In the genomic region with DNA sequence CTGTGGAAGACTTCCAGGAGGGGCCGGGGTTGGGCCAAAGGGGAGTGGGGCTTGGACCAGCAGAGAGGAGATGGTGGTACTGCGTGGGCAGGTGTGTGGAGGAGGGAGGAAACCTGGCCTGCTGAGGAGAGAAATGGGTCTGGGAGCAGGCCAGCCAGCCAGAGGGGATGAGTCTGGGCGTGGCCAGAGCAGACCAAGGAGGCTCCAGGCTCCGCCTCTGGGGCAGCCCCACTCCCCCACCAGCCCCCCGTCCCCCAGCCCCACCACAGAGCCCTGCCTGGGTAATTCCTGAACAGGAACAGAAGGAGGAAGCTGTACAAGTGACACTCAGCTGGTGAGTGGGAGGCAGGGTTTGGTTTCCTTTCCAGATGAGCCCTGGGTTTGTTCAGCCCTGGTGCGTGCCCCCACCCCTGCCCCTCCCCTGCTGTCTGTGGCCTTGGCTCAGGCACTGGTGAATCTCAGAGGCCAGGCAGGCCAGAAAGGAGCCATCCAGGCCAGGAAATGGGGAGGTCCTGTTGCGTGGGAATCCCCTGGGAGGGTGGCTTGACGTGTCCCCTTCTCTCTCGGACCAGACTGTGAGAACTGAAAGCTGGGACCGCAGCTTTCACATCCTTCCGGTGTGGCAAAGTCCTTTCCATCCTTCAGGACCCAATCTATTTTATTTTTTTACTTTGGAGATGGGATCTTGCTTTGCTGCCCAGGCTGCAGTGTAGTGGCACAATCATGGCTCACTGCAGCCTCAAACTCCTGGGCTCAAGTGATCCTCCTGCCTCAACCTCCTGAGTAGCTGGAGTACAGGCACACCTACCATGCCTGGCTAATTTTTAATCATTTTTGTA, we compare ENCODE assay signal across 8 cellular contexts. TPM values are rescaled to one million over a fixed set of nuclear protein-coding genes. Genes with fewer than 3 reads are reported as not detected.
A peak's percentile ranks its signal among the peaks of the same experiment; 100 is the strongest.
DNase-seq lines count a peak whose midpoint lies in the region; ATAC-seq, FAIRE-seq and TF ChIP-seq lines count a peak whose summit lies in the region.

No MANE protein-coding gene starts in this region.

- no peak for TF ChIP-seq CTCF in A549 (IDR thresholded peaks at IDR 0.05)
- TF ChIP-seq CTCF in nephron (IDR thresholded peaks at IDR 0.05; ENCODE audit: unreplicated experiment in 3 of 3), result no peak

- H3K9me3 Mint-ChIP-seq in dendritic cell treated with granulocyte-macrophage colony-stimulating factor and Interleukin-4, amounts not matched to agents 40 ng/mL and 50 ng/mL, for 4 days, result no peaks in the 10 kb centered on the region
- no peaks in the 10 kb centered on the region for H3K9me3 Mint-ChIP-seq in nephron

- POLR2A ChIA-PET in A549 (lab: Yijun Ruan, JAX), result interaction anchor here (0.5 to 1.1 kb wide), 5 partner anchors 9 to 260 kb away, joined by 3 to 5 read pairs (median 4); a partner anchor contains a TSS

- ATAC-seq in A549 (peak; percentile 75 to 82), GM18873 (IDR thresholded peaks at IDR 0.05; ENCODE audit: low FRiP score, unreplicated experiment) (peak; percentile 51), HG03025 (IDR thresholded peaks at IDR 0.05; ENCODE audit: low FRiP score, unreplicated experiment) (peak; percentile 51)

- DNase-seq in A549 (ENCODE audit: low read depth in 1 of 2, low spot score in 1 of 2) (no peak), SIG-M5 (lab: John Stamatoyannopoulos, UW) (peak; percentile 30), urothelium cell line (ENCODE audit: low spot score) (peak; percentile 48), NCI-H2196 (lab: John Stamatoyannopoulos, UW; ENCODE audit: unreplicated experiment) (no peak)

- peak overlapping the region; percentile 91 for H3K27ac Mint-ChIP-seq in dendritic cell treated with granulocyte-macrophage colony-stimulating factor and Interleukin-4, amounts not matched to agents 40 ng/mL and 50 ng/mL, for 4 days
- H3K27ac Mint-ChIP-seq in nephron, result peak overlapping the region; percentile 9 to 63 (median 27)

- peak; percentile 15; the same call in 1 of the 2 replicates for TF ChIP-seq POLR2A in A549 (IDR thresholded peaks at IDR 0.05; ENCODE audit: low read length)

- H3K9me3 ChIP-seq in A549, result no peaks in the 10 kb centered on the region

- H3K4me3 ChIP-seq in A549, result no peak overlapping the region

- no peak for TF ChIP-seq EP300 in A549 (IDR thresholded peaks at IDR 0.05)

- TF ChIP-seq RAD21 in A549 (conservative IDR thresholded peaks at IDR 0.05 in 1 of 2, IDR thresholded peaks at IDR 0.05 in 1 of 2), result no peak

- H3K27ac ChIP-seq in A549, result peak overlapping the region; percentile 91

- H3K36me3 Mint-ChIP-seq in dendritic cell treated with granulocyte-macrophage colony-stimulating factor and Interleukin-4, amounts not matched to agents 40 ng/mL and 50 ng/mL, for 4 days (ENCODE audit: low read depth), result no peaks in the 10 kb centered on the region
- H3K36me3 Mint-ChIP-seq in nephron (ENCODE audit: low read depth), result no peaks in the 10 kb centered on the region

- peaks cover 34% of the 10 kb centered on the region for H3K4me1 ChIP-seq in A549

- CTCF ChIA-PET in A549 (lab: Yijun Ruan, JAX), result interaction anchor here (0.9 to 1.6 kb wide), 4 partner anchors 8 to 197 kb away, joined by 3 to 8 read pairs (median 6); no protein-coding TSS in a partner anchor

- H3K27me3 Mint-ChIP-seq in dendritic cell treated with granulocyte-macrophage colony-stimulating factor and Interleukin-4, amounts not matched to agents 40 ng/mL and 50 ng/mL, for 4 days, result peaks cover 3% of the 10 kb centered on the region
- H3K27me3 Mint-ChIP-seq in nephron (ENCODE audit: low read depth), result peaks cover 12% of the 10 kb centered on the region

- peak overlapping the region; percentile 73 for H3K4me2 ChIP-seq in A549

- FAIRE-seq in A549 (lab: Jason Lieb, UNC), result no peak
- no peak for FAIRE-seq in urothelium cell line (lab: Jason Lieb, UNC)

- intact Hi-C loops in dendritic cell treated with granulocyte-macrophage colony-stimulating factor and Interleukin-4, amounts not matched to agents 40 ng/mL and 50 ng/mL, for 4 days (cut with micrococcal nuclease), result loop anchor here (1.0 kb wide), 1 partner anchor 9 kb away; no protein-coding TSS in a partner anchor

- WGBS in A549 (ENCODE audit: missing lambda C conversion rate), result 42% methylated on average over 10 of the region's 11 CpGs

- H3K4me1 Mint-ChIP-seq in dendritic cell treated with granulocyte-macrophage colony-stimulating factor and Interleukin-4, amounts not matched to agents 40 ng/mL and 50 ng/mL, for 4 days (ENCODE audit: low read depth), result peaks cover 62% of the 10 kb centered on the region
- peaks cover 32% of the 10 kb centered on the region for H3K4me1 Mint-ChIP-seq in nephron

- peak overlapping the region; percentile 57 for H3K4me3 Mint-ChIP-seq in dendritic cell treated with granulocyte-macrophage colony-stimulating factor and Interleukin-4, amounts not matched to agents 40 ng/mL and 50 ng/mL, for 4 days
- H3K4me3 Mint-ChIP-seq in nephron, result peak overlapping the region in 1 of 3 experiments; percentile 7

TF ChIP-seq in A549, 52 proteins besides CTCF, POLR2A, EP300 and RAD21:
- TF ChIP-seq CBX2 (IDR thresholded peaks at IDR 0.05; ENCODE audit: borderline replicate concordance, low read depth) (no peak), PHF8 (IDR thresholded peaks at IDR 0.05; ENCODE audit: borderline replicate concordance, low read depth) (no peak), MAFK (IDR thresholded peaks at IDR 0.05; ENCODE audit: partially characterized antibody) (no peak), HOXB13 (CRISPR knock-in tag; IDR thresholded peaks at IDR 0.05; ENCODE audit: low read depth) (no peak)

RNA-seq across cellular contexts. Expression of a gene that starts 9.4 kb away (rescaled TPM):
- 154 and 212 TPM in 2 replicates for polyA plus RNA-seq in A549 (2011; rRNA removed)
- 122 and 170 TPM in 2 replicates for polyA plus RNA-seq in A549 (2012; cell fraction: cytosol; rRNA removed)
- polyA plus RNA-seq in A549 (2012; cell fraction: nucleus; rRNA removed), result 500 and 511 TPM in 2 replicates
- polyA plus RNA-seq in A549 (2017; fragmentation: RNase III; extraction: RNeasy Plus Mini Kit Qiagen cat#74134 plus additional on column Dnase treatment), result 133 to 139 TPM (median 134 TPM) in 3 replicates
- polyA minus RNA-seq in A549 (2011; rRNA and poly(A)+ RNA removed), result 278 and 313 TPM in 2 replicates

RNA-seq across cellular contexts. Expression of a gene that starts 47.1 kb away (rescaled TPM):
- polyA plus RNA-seq in A549 (2011; rRNA removed) (104 and 131 TPM in 2 replicates), A549 (2017; fragmentation: RNase III; extraction: RNeasy Plus Mini Kit Qiagen cat#74134 plus additional on column Dnase treatment) (95.3 to 102 TPM (median 95.9 TPM) in 3 replicates)
- 150 and 172 TPM in 2 replicates for polyA plus RNA-seq in A549 (2012; cell fraction: cytosol; rRNA removed)
- polyA plus RNA-seq in A549 (2012; cell fraction: nucleus; rRNA removed), result 85.9 and 115 TPM in 2 replicates
- polyA minus RNA-seq in A549 (2011; rRNA and poly(A)+ RNA removed), result 75.9 and 80.4 TPM in 2 replicates

Comparison
In these comparisons a context has a peak if more than half of its experiments do, and no peak if none do; other contexts are left out.
1. DNase-seq: peak in SIG-M5 (single experiment) and urothelium cell line (single experiment); none in A549 (0 of 2) and NCI-H2196 (single experiment).
2. Peak in every context shown above with its lines, with median percentiles within 50 percentile points of each other: ATAC-seq.